10 cellular contexts compared by ENCODE assay signal in genomic region chr20:13996265-13996664, GRCh38. TPM values are rescaled to one million over a fixed set of nuclear protein-coding genes. Genes with fewer than 3 reads are reported as not detected.
DNase-seq lines count a peak whose midpoint lies in the region; ATAC-seq and TF ChIP-seq lines count a peak whose summit lies in the region.
"Had no signal": no experiment of that assay in that cellular context is flagged by ENCODE, and none has a peak within 500 bp of the region (broad histone marks: within the 10 kb centered on the region; RNA-seq: fewer than 3 reads in every experiment).

No MANE protein-coding gene starts in this region.

- no peaks in the 10 kb centered on the region for H3K27me3 ChIP-seq in CD8-positive, alpha-beta T cell (ENCODE audit: insufficient read depth, low read length)
- H3K27me3 ChIP-seq in NT2/D1 (ENCODE audit: insufficient read depth, insufficient read length) (peaks cover 14% of the 10 kb centered on the region), esophagus squamous epithelium (peaks cover 0 to 12% (median 0%) of the 10 kb centered on the region in 4 donors), osteoblast (ENCODE audit: insufficient read depth, low read length) (no peaks in the 10 kb centered on the region)

- no peaks in the 10 kb centered on the region for H4K20me1 ChIP-seq in osteoblast (ENCODE audit: insufficient read depth, low read length)

- H3K27ac Mint-ChIP-seq in CD8-positive, alpha-beta T cell: no peak overlapping the region
- no peak overlapping the region for H3K27ac Mint-ChIP-seq in stimulated activated memory B cell treated with anti-CD40 and anti-IgM and Interleukin-4, amounts not matched to agents 10 μg/mL and 1 μg/mL and 100 μg/mL, for 72 hours
- H3K27ac Mint-ChIP-seq in effector memory CD8-positive, alpha-beta T cell: no peak overlapping the region

- intact Hi-C loops in CD8-positive, alpha-beta T cell (cut with DNase I, micrococcal nuclease): no loop called here
- intact Hi-C loops in esophagus squamous epithelium (cut with DNase I): no loop called here

- POLR2A ChIA-PET in CD8-positive, alpha-beta T cell (lab: Charles Lee): no interaction called here

- peak overlapping the region; percentile 57 for H2AFZ ChIP-seq in osteoblast (ENCODE audit: low read length)

- DNase-seq in CD8-positive, alpha-beta T cell: no peak
- no peak for DNase-seq in NT2/D1 (ENCODE audit: low read depth, low spot score)
- DNase-seq in esophagus squamous epithelium (lab: John Stamatoyannopoulos, UW): no peak
- peak; percentile 56 for DNase-seq in osteoblast (ENCODE audit: insufficient read length, low spot score, missing footprints)
- DNase-seq in HT-29 (ENCODE audit: low spot score): no peak
- DNase-seq in GM03348 (ENCODE audit: low spot score): no peak
- DNase-seq in effector memory CD8-positive, alpha-beta T cell: no peak
- DNase-seq: NCI-H446 treated with DMSO at 0.1 percent for 48 hours had no signal

- H3K4me3 ChIP-seq in CD8-positive, alpha-beta T cell (ENCODE audit: low read depth, low read length): no peak overlapping the region
- peak overlapping the region; percentile 67 for H3K4me3 ChIP-seq in NT2/D1 (ENCODE audit: insufficient read length, low read depth)
- H3K4me3 ChIP-seq in esophagus squamous epithelium: peak overlapping the region; percentile 77 to 89 (median 83)
- peak overlapping the region; percentile 64 for H3K4me3 ChIP-seq in osteoblast (ENCODE audit: insufficient read depth, low read length)
- H3K4me3 ChIP-seq: GM12878 had no signal

- H3K36me3 ChIP-seq in CD8-positive, alpha-beta T cell (ENCODE audit: insufficient read depth, low read length): no peaks in the 10 kb centered on the region
- H3K36me3 ChIP-seq in NT2/D1 (ENCODE audit: insufficient read depth, insufficient read length, low read length) (no peaks in the 10 kb centered on the region), esophagus squamous epithelium (no peaks in the 10 kb centered on the region), osteoblast (ENCODE audit: insufficient read depth, low read length) (no peaks in the 10 kb centered on the region)

- ATAC-seq in CD8-positive, alpha-beta T cell: no peak
- ATAC-seq in stimulated activated memory B cell treated with anti-CD40 and anti-IgM and Interleukin-4, amounts not matched to agents 10 μg/mL and 1 μg/mL and 100 μg/mL, for 72 hours: no peak
- ATAC-seq in effector memory CD8-positive, alpha-beta T cell (replicated peaks): no peak
- ATAC-seq: GM12878 had no signal

- peak overlapping the region; percentile 80 for H3K9ac ChIP-seq in NT2/D1 (ENCODE audit: insufficient read length, low read depth)

- no peaks in the 10 kb centered on the region for H3K9me3 ChIP-seq in CD8-positive, alpha-beta T cell (ENCODE audit: low read length)
- H3K9me3 ChIP-seq in NT2/D1 (ENCODE audit: insufficient read depth, low read length): peaks cover 11% of the 10 kb centered on the region; the same call in 1 of the 2 replicates
- peaks cover 0 to 14% (median 8%) of the 10 kb centered on the region in 3 donors for H3K9me3 ChIP-seq in esophagus squamous epithelium
- no peaks in the 10 kb centered on the region for H3K9me3 ChIP-seq in osteoblast (ENCODE audit: low read depth, low read length)

- WGBS in esophagus squamous epithelium, 2 donors: 6 to 11% methylated on average over 9 to 13 of the region's 13 CpGs

- H3K4me3 Mint-ChIP-seq in CD8-positive, alpha-beta T cell: peak overlapping the region; percentile 47
- no peak overlapping the region for H3K4me3 Mint-ChIP-seq in stimulated activated memory B cell treated with anti-CD40 and anti-IgM and Interleukin-4, amounts not matched to agents 10 μg/mL and 1 μg/mL and 100 μg/mL, for 72 hours
- H3K4me3 Mint-ChIP-seq in effector memory CD8-positive, alpha-beta T cell: peak overlapping the region in 1 of 2 donors; percentile 46

- no peaks in the 10 kb centered on the region for H3K79me2 ChIP-seq in osteoblast (ENCODE audit: insufficient read depth, low read length)

- H3K27ac ChIP-seq in CD8-positive, alpha-beta T cell (ENCODE audit: low read depth, low read length): no peak overlapping the region
- H3K27ac ChIP-seq in esophagus squamous epithelium: peak overlapping the region in 3 of 4 donors; percentile 68 to 88 (median 87)
- H3K27ac ChIP-seq in osteoblast (ENCODE audit: low read depth, low read length): no peak overlapping the region

- TF ChIP-seq POLR2A in esophagus squamous epithelium (IDR thresholded peaks at IDR 0.05): no peak

- H3K4me2 ChIP-seq in osteoblast (ENCODE audit: insufficient read depth, low read length): peak overlapping the region; percentile 62

- CTCF ChIA-PET in CD8-positive, alpha-beta T cell (lab: Charles Lee): no interaction called here

- no peaks in the 10 kb centered on the region for H3K36me3 Mint-ChIP-seq in CD8-positive, alpha-beta T cell
- no peaks in the 10 kb centered on the region for H3K36me3 Mint-ChIP-seq in stimulated activated memory B cell treated with anti-CD40 and anti-IgM and Interleukin-4, amounts not matched to agents 10 μg/mL and 1 μg/mL and 100 μg/mL, for 72 hours
- H3K36me3 Mint-ChIP-seq in effector memory CD8-positive, alpha-beta T cell (ENCODE audit: insufficient read depth): no peaks in the 10 kb centered on the region

- no peak for TF ChIP-seq CTCF in CD8-positive, alpha-beta T cell (IDR thresholded peaks at IDR 0.05)
- no peak for TF ChIP-seq CTCF in esophagus squamous epithelium (IDR thresholded peaks at IDR 0.05)
- no peak for TF ChIP-seq CTCF in osteoblast (IDR thresholded peaks at IDR 0.05; ENCODE audit: extremely low read depth, low read depth, low read length)

- peaks cover 6% of the 10 kb centered on the region for H3K4me1 Mint-ChIP-seq in CD8-positive, alpha-beta T cell (ENCODE audit: low read depth)
- no peaks in the 10 kb centered on the region for H3K4me1 Mint-ChIP-seq in stimulated activated memory B cell treated with anti-CD40 and anti-IgM and Interleukin-4, amounts not matched to agents 10 μg/mL and 1 μg/mL and 100 μg/mL, for 72 hours
- H3K4me1 Mint-ChIP-seq in effector memory CD8-positive, alpha-beta T cell (ENCODE audit: low read depth in 2 of 2): peaks cover 0 to 2% of the 10 kb centered on the region in 2 donors

- H3K9me3 Mint-ChIP-seq in CD8-positive, alpha-beta T cell: peaks cover 24% of the 10 kb centered on the region
- peaks cover 6% of the 10 kb centered on the region for H3K9me3 Mint-ChIP-seq in stimulated activated memory B cell treated with anti-CD40 and anti-IgM and Interleukin-4, amounts not matched to agents 10 μg/mL and 1 μg/mL and 100 μg/mL, for 72 hours
- H3K9me3 Mint-ChIP-seq in effector memory CD8-positive, alpha-beta T cell: peaks cover 0 to 9% of the 10 kb centered on the region in 2 donors

- H3K4me1 ChIP-seq in CD8-positive, alpha-beta T cell (ENCODE audit: insufficient read depth, low read length): no peaks in the 10 kb centered on the region
- no peaks in the 10 kb centered on the region for H3K4me1 ChIP-seq in NT2/D1 (ENCODE audit: insufficient read depth, insufficient read length)
- H3K4me1 ChIP-seq in esophagus squamous epithelium: peaks cover 0 to 21% (median 0%) of the 10 kb centered on the region in 3 donors
- no peaks in the 10 kb centered on the region for H3K4me1 ChIP-seq in osteoblast (ENCODE audit: insufficient read depth, low read length)

- H3K27me3 Mint-ChIP-seq in CD8-positive, alpha-beta T cell (ENCODE audit: low read depth): peaks cover 22% of the 10 kb centered on the region
- H3K27me3 Mint-ChIP-seq in stimulated activated memory B cell treated with anti-CD40 and anti-IgM and Interleukin-4, amounts not matched to agents 10 μg/mL and 1 μg/mL and 100 μg/mL, for 72 hours: peaks cover 17% of the 10 kb centered on the region
- H3K27me3 Mint-ChIP-seq in effector memory CD8-positive, alpha-beta T cell: peaks cover 0 to 6% of the 10 kb centered on the region in 2 donors

RNA-seq across cellular contexts. Expression of gene MACROD2, which starts 0.9 kb away (rescaled TPM):
- total RNA-seq in CD8-positive, alpha-beta T cell: under 1 TPM in 1 of 2 experiments, not detected in 1; 0.28 TPM
- total RNA-seq in esophagus squamous epithelium (1 to 10 TPM; 1.8 to 4.8 (median 2.9) TPM), osteoblast (1.8 and 4.0 TPM in 2 replicates)
- total RNA-seq in HT-29 (2014; rRNA removed; shearing (Covaris generic)): 2.2 and 2.3 TPM in 2 replicates

RNA-seq across cellular contexts. Expression of gene SEL1L2, which starts 5.9 kb away (rescaled TPM):
- not detected for total RNA-seq in CD8-positive, alpha-beta T cell
- total RNA-seq in esophagus squamous epithelium (not detected), osteoblast (not detected in 2 replicates)
- total RNA-seq in HT-29 (2014; rRNA removed; shearing (Covaris generic)): not detected in 2 replicates
- total RNA-seq: GM12878 had no signal

Comparison
In these comparisons a context has a peak if more than half of its experiments do, and no peak if none do; other contexts are left out.
1. H3K27ac ChIP-seq: peak in esophagus squamous epithelium (3 of 4); none in CD8-positive, alpha-beta T cell (single experiment) and osteoblast (single experiment).